In the genomic region with DNA sequence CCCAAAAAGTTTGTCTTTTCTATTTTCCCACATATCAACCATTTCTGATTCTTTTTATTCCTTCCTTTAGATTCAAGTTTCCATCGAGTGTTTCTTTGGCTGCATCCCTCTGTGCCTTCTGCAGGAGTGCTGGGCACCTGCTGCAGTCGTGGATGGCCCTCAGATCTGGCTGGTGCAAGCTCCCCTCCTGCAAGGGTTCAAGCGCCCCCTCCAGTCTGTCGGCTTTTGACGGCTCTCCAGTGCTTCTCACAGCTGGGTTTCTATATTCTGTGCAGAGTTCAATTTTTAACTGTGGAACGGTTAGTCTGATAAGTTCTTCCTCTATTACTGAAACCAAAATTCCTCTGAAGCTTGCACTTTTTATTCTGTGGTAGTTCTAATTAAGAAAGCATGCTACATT, we compare ENCODE assay signal across 13 cellular contexts.
DNase-seq lines count a peak whose midpoint lies in the region; ATAC-seq and TF ChIP-seq lines count a peak whose summit lies in the region.
"Had no signal": no experiment of that assay in that cellular context is flagged by ENCODE, and none has a peak within 500 bp of the region (broad histone marks: within the 10 kb centered on the region; RNA-seq: fewer than 3 reads in every experiment).

No MANE protein-coding gene starts in this region.

- H3K36me3 Mint-ChIP-seq in T-helper 17 cell (ENCODE audit: low read depth), result peaks cover 12% of the 10 kb centered on the region
- H3K36me3 Mint-ChIP-seq in stimulated activated memory B cell treated with anti-CD40 and anti-IgM and Interleukin-4, amounts not matched to agents 10 μg/mL and 1 μg/mL and 100 μg/mL, for 72 hours, result peaks cover 30% of the 10 kb centered on the region

- H4K20me1 ChIP-seq in SK-N-SH (ENCODE audit: insufficient read depth), result no peaks in the 10 kb centered on the region

- H3K27me3 ChIP-seq in SK-N-SH (ENCODE audit: insufficient read depth) (no peaks in the 10 kb centered on the region), brain microvascular endothelial cell (replicated peaks) (no peaks in the 10 kb centered on the region), suprapubic skin (no peaks in the 10 kb centered on the region), MG63 (no peaks in the 10 kb centered on the region)
- H3K27me3 ChIP-seq: colonic mucosa, pancreas, upper lobe of right lung had no signal

- H3K4me1 ChIP-seq in SK-N-SH (ENCODE audit: control insufficient read depth in 1 of 2, insufficient read depth in 2 of 2, low read depth in 1 of 2, low read length in 1 of 2), result no peaks in the 10 kb centered on the region; a peak in 1 of 4 replicates
- no peaks in the 10 kb centered on the region for H3K4me1 ChIP-seq in suprapubic skin
- H3K4me1 ChIP-seq: colonic mucosa, upper lobe of right lung had no signal

- in situ Hi-C loops in brain microvascular endothelial cell (cut with HindIII; ENCODE audit: low pct_ligation_motif_present, low sequenced_read_pairs), result no loop called here

- H3F3A ChIP-seq in SK-N-SH (replicated peaks; ENCODE audit: insufficient read depth), result peaks cover 3% of the 10 kb centered on the region

- WGBS in SK-N-SH (ENCODE audit: low lambda C conversion rate), result 89% methylated on average over 6 of the region's 6 CpGs
- 85% methylated on average over 5 of the region's 6 CpGs for WGBS in suprapubic skin

- H3K4me2 ChIP-seq in SK-N-SH, result no peak overlapping the region

- peaks cover 5% of the 10 kb centered on the region for H3K9me3 Mint-ChIP-seq in stimulated activated memory B cell treated with anti-CD40 and anti-IgM and Interleukin-4, amounts not matched to agents 10 μg/mL and 1 μg/mL and 100 μg/mL, for 72 hours

- no peak overlapping the region for H3K9ac ChIP-seq in SK-N-SH

- H3K27ac ChIP-seq in SK-N-SH (ENCODE audit: low read depth in 2 of 2, low read length in 1 of 2) (no peak overlapping the region), brain microvascular endothelial cell (no peak overlapping the region), suprapubic skin (no peak overlapping the region)
- H3K27ac ChIP-seq: colonic mucosa, pancreas, upper lobe of right lung had no signal

- H3K9me2 ChIP-seq in SK-N-SH, result no peaks in the 10 kb centered on the region

- TF ChIP-seq EP300 in SK-N-SH (IDR thresholded peaks at IDR 0.05; ENCODE audit: borderline replicate concordance in 1 of 2, low read depth in 1 of 2, low read length in 1 of 2), result no peak
- no peak for TF ChIP-seq EP300 in suprapubic skin (IDR thresholded peaks at IDR 0.05)

- H3K79me2 ChIP-seq in SK-N-SH (ENCODE audit: insufficient read depth), result no peaks in the 10 kb centered on the region

- no peak for DNase-seq in SK-N-SH
- no peak for DNase-seq in T-helper 17 cell
- no peak for DNase-seq in brain microvascular endothelial cell
- no peak for DNase-seq in NCI-H345 (lab: John Stamatoyannopoulos, UW)
- no peak for DNase-seq in suprapubic skin (ENCODE audit: low spot score in 2 of 2)
- no peak for DNase-seq in MG63
- DNase-seq: colonic mucosa, NCI-H526 treated with DMSO at 0.1 percent for 48 hours, pancreas, upper lobe of right lung had no signal

- no peak for TF ChIP-seq CTCF in SK-N-SH (IDR thresholded peaks at IDR 0.05)
- peak; percentile 19 for TF ChIP-seq CTCF in brain microvascular endothelial cell (IDR thresholded peaks at IDR 0.05; ENCODE audit: low read depth, low read length, missing control alignments)
- no peak for TF ChIP-seq CTCF in suprapubic skin (IDR thresholded peaks at IDR 0.05)

- H3K4me3 Mint-ChIP-seq in T-helper 17 cell, result no peak overlapping the region
- H3K4me3 Mint-ChIP-seq in stimulated activated memory B cell treated with anti-CD40 and anti-IgM and Interleukin-4, amounts not matched to agents 10 μg/mL and 1 μg/mL and 100 μg/mL, for 72 hours, result no peak overlapping the region

- H3K27me3 Mint-ChIP-seq in T-helper 17 cell, result no peaks in the 10 kb centered on the region
- no peaks in the 10 kb centered on the region for H3K27me3 Mint-ChIP-seq in stimulated activated memory B cell treated with anti-CD40 and anti-IgM and Interleukin-4, amounts not matched to agents 10 μg/mL and 1 μg/mL and 100 μg/mL, for 72 hours

- H2AFZ ChIP-seq in SK-N-SH (ENCODE audit: low read depth), result no peak overlapping the region

- POLR2A ChIA-PET in SK-N-SH (lab: Yijun Ruan, JAX), result no interaction called here

- H3K4me3 ChIP-seq in SK-N-SH (ENCODE audit: low read depth in 2 of 2, low read length in 1 of 2), result no peak overlapping the region
- H3K4me3 ChIP-seq in brain microvascular endothelial cell (ENCODE audit: low read depth, low read length), result no peak overlapping the region
- no peak overlapping the region for H3K4me3 ChIP-seq in suprapubic skin
- H3K4me3 ChIP-seq in MG63, result no peak overlapping the region
- H3K4me3 ChIP-seq: colonic mucosa, lung, pancreas, upper lobe of right lung had no signal

- H3K36me3 ChIP-seq in SK-N-SH (replicated peaks in 1 of 2; ENCODE audit: control insufficient read depth in 1 of 2, insufficient read depth in 2 of 2, low read length in 1 of 2), result peaks cover 14 to 18% of the 10 kb centered on the region in 2 experiments
- H3K36me3 ChIP-seq in brain microvascular endothelial cell (replicated peaks), result peaks cover 3% of the 10 kb centered on the region
- H3K36me3 ChIP-seq in suprapubic skin, result peaks cover 20% of the 10 kb centered on the region
- no peaks in the 10 kb centered on the region for H3K36me3 ChIP-seq in MG63
- H3K36me3 ChIP-seq: colonic mucosa, pancreas had no signal

- no peak for ATAC-seq in SK-N-SH treated with all-trans-retinoic acid at 6 μM for 48 hours
- ATAC-seq in T-helper 17 cell, result no peak
- peak; percentile 55 for ATAC-seq in stimulated activated memory B cell treated with anti-CD40 and anti-IgM and Interleukin-4, amounts not matched to agents 10 μg/mL and 1 μg/mL and 100 μg/mL, for 72 hours
- ATAC-seq: pancreas, upper lobe of right lung had no signal

- H3K27ac Mint-ChIP-seq in T-helper 17 cell, result peak overlapping the region; percentile 60
- no peak overlapping the region for H3K27ac Mint-ChIP-seq in stimulated activated memory B cell treated with anti-CD40 and anti-IgM and Interleukin-4, amounts not matched to agents 10 μg/mL and 1 μg/mL and 100 μg/mL, for 72 hours

- CTCF ChIA-PET in SK-N-SH (lab: Yijun Ruan, JAX), result interaction anchor here (0.6 kb wide), 1 partner anchor 257 kb away, joined by 3 read pairs; no protein-coding TSS in a partner anchor

- no peak for TF ChIP-seq POLR2A in suprapubic skin (IDR thresholded peaks at IDR 0.05)

- no peaks in the 10 kb centered on the region for H3K9me3 ChIP-seq in SK-N-SH
- no peaks in the 10 kb centered on the region for H3K9me3 ChIP-seq in T-helper 17 cell (ENCODE audit: control insufficient read depth, low read length, poor library complexity, severe bottlenecking)
- H3K9me3 ChIP-seq in suprapubic skin, result no peaks in the 10 kb centered on the region
- H3K9me3 ChIP-seq in MG63, result no peaks in the 10 kb centered on the region
- H3K9me3 ChIP-seq: colonic mucosa, pancreas, upper lobe of right lung had no signal

- peaks cover 13% of the 10 kb centered on the region for H3K4me1 Mint-ChIP-seq in T-helper 17 cell
- peaks cover 12% of the 10 kb centered on the region for H3K4me1 Mint-ChIP-seq in stimulated activated memory B cell treated with anti-CD40 and anti-IgM and Interleukin-4, amounts not matched to agents 10 μg/mL and 1 μg/mL and 100 μg/mL, for 72 hours

- TF ChIP-seq RAD21 in SK-N-SH (IDR thresholded peaks at IDR 0.05; ENCODE audit: low read length), result peak; percentile 7; the same call in 1 of the 2 replicates

TF ChIP-seq in SK-N-SH, 30 proteins besides CTCF, POLR2A, EP300 and RAD21:
- TF ChIP-seq RFX5 (IDR thresholded peaks at IDR 0.05; ENCODE audit: low read length), result no peak
- TF ChIP-seq RXRA (IDR thresholded peaks at IDR 0.05; ENCODE audit: borderline replicate concordance, low read depth), result no peak
- no peak for TF ChIP-seq GABPA (IDR thresholded peaks at IDR 0.05; ENCODE audit: low read depth)
- TF ChIP-seq MXI1 (IDR thresholded peaks at IDR 0.05; ENCODE audit: low read depth, low read length), result no peak
- no peak for TF ChIP-seq POLR2AphosphoS5 (IDR thresholded peaks at IDR 0.05; ENCODE audit: low read depth, low read length)
- no peak for TF ChIP-seq FOXM1 (IDR thresholded peaks at IDR 0.05; ENCODE audit: low read depth)
- no peak for TF ChIP-seq CHD2 (IDR thresholded peaks at IDR 0.05; ENCODE audit: low read length, partially characterized antibody)

TF ChIP-seq in SK-N-SH treated with all-trans-retinoic acid at 6 μM for 48 hours, 23 proteins besides CTCF, POLR2A, EP300 and RAD21:
- TF ChIP-seq OSR1 (CRISPR knock-in tag; IDR thresholded peaks at IDR 0.05) (no peak), ZC3H10 (CRISPR knock-in tag; IDR thresholded peaks at IDR 0.05) (no peak), ZNF8 (CRISPR knock-in tag; IDR thresholded peaks at IDR 0.05) (no peak), TOX (CRISPR knock-in tag; IDR thresholded peaks at IDR 0.05; ENCODE audit: borderline replicate concordance) (no peak), ARNTL (CRISPR knock-in tag; IDR thresholded peaks at IDR 0.05; ENCODE audit: borderline replicate concordance, low read depth) (no peak), ZFP3 (CRISPR knock-in tag; IDR thresholded peaks at IDR 0.05) (no peak), ESRRG (CRISPR knock-in tag; IDR thresholded peaks at IDR 0.05) (no peak)
